26 cellular contexts compared by ENCODE assay signal in the genomic region with DNA sequence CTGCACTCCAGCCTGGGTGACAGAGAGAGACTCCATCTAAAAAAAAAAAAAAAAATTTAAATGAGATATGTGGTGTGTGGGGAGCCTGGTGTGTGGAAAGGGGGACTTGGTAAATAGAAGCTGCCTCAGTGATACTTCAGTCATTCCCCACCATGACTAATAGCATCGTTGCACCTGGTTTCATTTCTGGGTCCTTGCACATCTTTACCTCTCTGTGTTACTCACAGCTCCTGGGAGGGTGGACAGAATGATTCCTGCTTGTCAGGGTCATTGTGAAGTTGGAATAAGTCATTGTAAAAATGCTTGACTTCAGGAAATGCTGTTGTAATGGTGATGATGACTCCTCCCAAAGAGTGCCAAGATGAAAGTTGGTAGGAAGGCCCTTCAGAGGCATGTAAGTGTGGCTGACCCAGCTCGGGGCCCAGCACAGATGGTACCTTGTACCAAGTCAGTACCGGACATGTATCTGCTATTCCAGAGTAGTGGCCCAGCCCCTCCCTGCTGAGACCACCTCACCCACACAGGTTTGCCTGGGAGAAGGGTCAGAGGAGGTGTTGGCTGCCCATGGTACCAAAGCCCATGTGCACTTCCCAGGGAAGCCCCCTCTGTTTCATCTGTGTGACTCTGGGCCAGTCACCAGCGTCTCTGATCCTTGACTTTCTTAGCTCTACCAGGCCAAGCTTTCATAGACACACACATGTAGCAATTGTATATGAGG. TPM values are rescaled to one million over a fixed set of nuclear protein-coding genes. Genes with fewer than 3 reads are reported as not detected.
DNase-seq lines count a peak whose midpoint lies in the region; ATAC-seq and TF ChIP-seq lines count a peak whose summit lies in the region.
"Had no signal": no experiment of that assay in that cellular context is flagged by ENCODE, and none has a peak within 500 bp of the region (broad histone marks: within the 10 kb centered on the region; RNA-seq: fewer than 3 reads in every experiment).

No MANE protein-coding gene starts in this region.

- peaks cover 17% of the 10 kb centered on the region for H3K4me1 Mint-ChIP-seq in MCF 10A (ENCODE audit: insufficient read depth, unreplicated experiment)
- H3K4me1 Mint-ChIP-seq in activated T-cell treated with anti-CD3 and anti-CD28 coated beads, Interleukin-2, amount 50 U/mL, for 72 hours (ENCODE audit: low read depth) = peaks cover 18% of the 10 kb centered on the region
- H3K4me1 Mint-ChIP-seq: CD8-positive, alpha-beta memory T cell; neural crest cell had no signal

- peaks cover 91% of the 10 kb centered on the region for H3K36me3 Mint-ChIP-seq in MCF 10A (ENCODE audit: insufficient read depth, unreplicated experiment)
- peaks cover 5 to 18% of the 10 kb centered on the region in 2 donors for H3K36me3 Mint-ChIP-seq in activated T-cell treated with anti-CD3 and anti-CD28 coated beads, Interleukin-2, amount 50 U/mL, for 72 hours (ENCODE audit: insufficient read depth in 2 of 2)

- no peak overlapping the region for H3K27ac ChIP-seq in mammary epithelial cell (ENCODE audit: insufficient read depth, low read depth, low read length)
- H3K27ac ChIP-seq: esophagus muscularis mucosa, gastroesophageal sphincter, lower lobe of right lung, thyroid gland had no signal

- TF ChIP-seq CTCF in mammary epithelial cell (conservative IDR thresholded peaks at IDR 0.05 in 1 of 2, IDR thresholded peaks at IDR 0.05 in 1 of 2; ENCODE audit: extremely low read depth in 1 of 2, insufficient read depth in 1 of 2, low read depth in 1 of 2, low read length in 2 of 2) (no peak), MCF 10A (IDR thresholded peaks at IDR 0.05; ENCODE audit: unreplicated experiment) (no peak), fibroblast of pulmonary artery (IDR thresholded peaks at IDR 0.05; ENCODE audit: low read length, missing control alignments) (no peak)

- peak; percentile 80 to 90 for ATAC-seq in activated T-cell treated with anti-CD3 and anti-CD28 coated beads, Interleukin-2, amount 50 U/mL, for 72 hours (replicated peaks in 1 of 2)
- ATAC-seq in stimulated activated naive CD8-positive, alpha-beta T cell treated with anti-CD3 and anti-CD28 coated beads, Interleukin-15, Interleukin-2, amounts not matched to agents 100 U/mL and 50 U/mL, for 24 hours = peak; percentile 48
- no peak for ATAC-seq in GM18873 (IDR thresholded peaks at IDR 0.05; ENCODE audit: low FRiP score, unreplicated experiment)
- ATAC-seq in GM21723 (IDR thresholded peaks at IDR 0.05; ENCODE audit: unreplicated experiment) = no peak
- ATAC-seq: gastroesophageal sphincter, lower lobe of right lung, Right ventricle myocardium inferior, sciatic nerve had no signal

- no peaks in the 10 kb centered on the region for H3K27me3 Mint-ChIP-seq in MCF 10A (ENCODE audit: insufficient read depth, unreplicated experiment)
- no peaks in the 10 kb centered on the region for H3K27me3 Mint-ChIP-seq in activated T-cell treated with anti-CD3 and anti-CD28 coated beads, Interleukin-2, amount 50 U/mL, for 72 hours (ENCODE audit: low read depth)
- H3K27me3 Mint-ChIP-seq: activated naive CD4-positive, alpha-beta T cell treated with anti-CD3 and anti-CD28 coated beads, Interleukin-2, amount 50 U/mL, for 24 hours had no signal

- dilution Hi-C loops in mammary epithelial cell (cut with HindIII; ENCODE audit: low sequenced_read_pairs) = loop anchor here (5.0 kb wide), 1 partner anchor 463 kb away; no protein-coding TSS in a partner anchor

- H4K20me1 ChIP-seq in mammary epithelial cell (ENCODE audit: insufficient read depth, low read length) = no peaks in the 10 kb centered on the region

- no peak overlapping the region for H3K4me3 ChIP-seq in mammary epithelial cell (replicated peaks in 1 of 3; ENCODE audit: insufficient read depth in 1 of 3, low read depth in 2 of 3, low read length in 3 of 3)
- no peak overlapping the region for H3K4me3 ChIP-seq in fibroblast of pulmonary artery (replicated peaks; ENCODE audit: low read depth, low read length)
- H3K4me3 ChIP-seq: esophagus muscularis mucosa, gastroesophageal sphincter, lower lobe of right lung, thyroid gland had no signal

- no peaks in the 10 kb centered on the region for H3K9me3 Mint-ChIP-seq in MCF 10A (ENCODE audit: unreplicated experiment)
- H3K9me3 Mint-ChIP-seq in activated T-cell treated with anti-CD3 and anti-CD28 coated beads, Interleukin-2, amount 50 U/mL, for 72 hours = no peaks in the 10 kb centered on the region
- H3K9me3 Mint-ChIP-seq: activated naive CD4-positive, alpha-beta T cell treated with anti-CD3 and anti-CD28 coated beads, Interleukin-2, amount 50 U/mL, for 24 hours; CD8-positive, alpha-beta memory T cell; neural crest cell had no signal

- H3K79me2 ChIP-seq in mammary epithelial cell (ENCODE audit: insufficient read depth, low read length) = no peaks in the 10 kb centered on the region

- 91% methylated on average over 4 of the region's 4 CpGs for WGBS in mammary epithelial cell (ENCODE audit: low coverage, missing lambda C conversion rate)

- no peak overlapping the region for H3K27ac Mint-ChIP-seq in MCF 10A (ENCODE audit: low read depth, unreplicated experiment)
- H3K27ac Mint-ChIP-seq in activated T-cell treated with anti-CD3 and anti-CD28 coated beads, Interleukin-2, amount 50 U/mL, for 72 hours = peak overlapping the region; percentile 46
- H3K27ac Mint-ChIP-seq: activated naive CD4-positive, alpha-beta T cell treated with anti-CD3 and anti-CD28 coated beads, Interleukin-2, amount 50 U/mL, for 24 hours had no signal

- H3K9me3 ChIP-seq in mammary epithelial cell (replicated peaks; ENCODE audit: insufficient read depth, low read length) = no peaks in the 10 kb centered on the region
- H3K9me3 ChIP-seq: esophagus muscularis mucosa, gastroesophageal sphincter, lower lobe of right lung, thyroid gland had no signal

- no peak overlapping the region for H3K4me2 ChIP-seq in mammary epithelial cell (ENCODE audit: insufficient read depth, low read depth, low read length)

- POLR2A ChIA-PET in MCF 10A (lab: Yijun Ruan, JAX) = interaction anchor here (0.6 to 1.5 kb wide), 2 partner anchors 9 to 17 kb away, joined by 3 read pairs; no protein-coding TSS in a partner anchor

- no TSS peak for BruUV-seq in mammary epithelial cell (replicated peaks; lab: Mats Ljungman, UMichigan)
- no TSS peak for BruUV-seq in MCF 10A (replicated peaks; lab: Mats Ljungman, UMichigan)

- peak; percentile 33 for DNase-seq in mammary epithelial cell
- DNase-seq in MCF 10A (ENCODE audit: unreplicated experiment) = no peak
- peak; percentile 14 to 18 for DNase-seq in activated T-cell treated with anti-CD3 and anti-CD28 coated beads, Interleukin-2, amount 50 U/mL, for 72 hours
- peak; percentile 9 for DNase-seq in fibroblast of pulmonary artery (ENCODE audit: low read depth)
- DNase-seq in stimulated activated naive CD8-positive, alpha-beta T cell treated with anti-CD3 and anti-CD28 coated beads, Interleukin-15, Interleukin-2, amounts not matched to agents 100 U/mL and 50 U/mL, for 24 hours = no peak
- DNase-seq in NCI-H82 (lab: John Stamatoyannopoulos, UW) = no peak
- DNase-seq: activated CD4-positive, CD25-positive, alpha-beta regulatory T cell treated with anti-CD3 and anti-CD28 coated beads, Interleukin-2, amount 50 U/mL, for 72 hours; activated CD8-positive, alpha-beta memory T cell treated with anti-CD3 and anti-CD28 coated beads, Interleukin-2, amount 50 U/mL, for 4 hours; cerebellar nuclear complex; DMS53; effector CD4-positive, alpha-beta T cell; Kasumi-1; lower lobe of right lung; NCI-H1048; NCI-H1930; stimulated activated naive CD4-positive, alpha-beta T cell; thyroid gland had no signal

- CTCF ChIA-PET in mammary epithelial cell (lab: Charles Lee; ENCODE audit: low non-redundant PET) = no interaction called here
- CTCF ChIA-PET in MCF 10A (lab: Yijun Ruan, JAX) = interaction anchor here (0.7 kb wide), 1 partner anchor 33 kb away, joined by 3 read pairs; no protein-coding TSS in a partner anchor

- H3K36me3 ChIP-seq in mammary epithelial cell (ENCODE audit: insufficient read depth, low read length) = peaks cover 13% of the 10 kb centered on the region

- in situ Hi-C loops in mammary epithelial cell (cut with MboI; ENCODE audit: low sequenced_read_pairs in 2 of 2) = no loop called here

- no peaks in the 10 kb centered on the region for H3K27me3 ChIP-seq in mammary epithelial cell (ENCODE audit: insufficient read depth, low read length)
- H3K27me3 ChIP-seq: esophagus muscularis mucosa, gastroesophageal sphincter, thyroid gland had no signal

- no peak overlapping the region for H2AFZ ChIP-seq in mammary epithelial cell (ENCODE audit: low read depth, low read length)

- H3K9ac ChIP-seq in mammary epithelial cell (ENCODE audit: insufficient read depth, low read length) = no peak overlapping the region

- H3K4me1 ChIP-seq in mammary epithelial cell (ENCODE audit: insufficient read depth, low read length) = peaks cover 11% of the 10 kb centered on the region

- intact Hi-C loops in mammary epithelial cell (cut with micrococcal nuclease) (no loop called here), MCF 10A (cut with micrococcal nuclease) (no loop called here)

- H3K4me3 Mint-ChIP-seq in MCF 10A (ENCODE audit: unreplicated experiment) = no peak overlapping the region
- H3K4me3 Mint-ChIP-seq in activated T-cell treated with anti-CD3 and anti-CD28 coated beads, Interleukin-2, amount 50 U/mL, for 72 hours = no peak overlapping the region
- H3K4me3 Mint-ChIP-seq: activated naive CD4-positive, alpha-beta T cell treated with anti-CD3 and anti-CD28 coated beads, Interleukin-2, amount 50 U/mL, for 24 hours; CD8-positive, alpha-beta memory T cell; neural crest cell had no signal

RNA-seq across cellular contexts. Expression of a gene that starts 48.4 kb away (rescaled TPM):
- total RNA-seq in mammary epithelial cell (10 to 100 TPM in 1 of 2 donors, 1 to 10 TPM in 1; 6.3 to 17.2 TPM), MCF 10A (2022) (18.4 and 18.6 TPM in 2 replicates)
- polyA plus RNA-seq in mammary epithelial cell = 3.7 TPM
- 20.9 TPM for polyA minus RNA-seq in mammary epithelial cell
- 100 to 1,000 TPM in 1 of 2 donors, 10 to 100 TPM in 1; 98.8 to 107 TPM for total RNA-seq in activated T-cell treated with anti-CD3 and anti-CD28 coated beads, Interleukin-2, amount 50 U/mL, for 72 hours

RNA-seq across cellular contexts. Expression of a gene that starts 48.6 kb away (rescaled TPM):
- total RNA-seq in mammary epithelial cell (10 to 100 TPM; 36.7 to 43.5 TPM), MCF 10A (2022) (43.1 and 43.9 TPM in 2 replicates)
- polyA plus RNA-seq in mammary epithelial cell = 25.0 TPM
- polyA minus RNA-seq in mammary epithelial cell = 35.6 TPM
- total RNA-seq in activated T-cell treated with anti-CD3 and anti-CD28 coated beads, Interleukin-2, amount 50 U/mL, for 72 hours = 10 to 100 TPM; 59.7 to 63.2 TPM

RNA-seq across cellular contexts. Expression of a gene that starts 49.6 kb away (rescaled TPM):
- total RNA-seq in mammary epithelial cell = 10 to 100 TPM; 51.5 to 53.3 TPM
- polyA plus RNA-seq in mammary epithelial cell = 58.2 TPM
- polyA minus RNA-seq in mammary epithelial cell = 65.7 TPM
- 50.6 and 52.3 TPM in 2 replicates for total RNA-seq in MCF 10A (2022)
- total RNA-seq in activated T-cell treated with anti-CD3 and anti-CD28 coated beads, Interleukin-2, amount 50 U/mL, for 72 hours = 10 to 100 TPM; 42.9 to 56.7 TPM

Comparison
In these comparisons a context has a peak if more than half of its experiments do, and no peak if none do; other contexts are left out.
1. DNase-seq: peak in mammary epithelial cell (single experiment), activated T-cell treated with anti-CD3 and anti-CD28 coated beads, Interleukin-2, amount 50 U/mL, for 72 hours (2 of 2) and fibroblast of pulmonary artery (single experiment); none in MCF 10A (single experiment), stimulated activated naive CD8-positive, alpha-beta T cell treated with anti-CD3 and anti-CD28 coated beads, Interleukin-15, Interleukin-2, amounts not matched to agents 100 U/mL and 50 U/mL, for 24 hours (single experiment) and NCI-H82 (single experiment).
2. ATAC-seq: peak in activated T-cell treated with anti-CD3 and anti-CD28 coated beads, Interleukin-2, amount 50 U/mL, for 72 hours (2 of 2) and stimulated activated naive CD8-positive, alpha-beta T cell treated with anti-CD3 and anti-CD28 coated beads, Interleukin-15, Interleukin-2, amounts not matched to agents 100 U/mL and 50 U/mL, for 24 hours (single experiment); none in GM18873 (single experiment) and GM21723 (single experiment).